ENCODE assay signal across 8 cellular contexts in the genomic region with DNA sequence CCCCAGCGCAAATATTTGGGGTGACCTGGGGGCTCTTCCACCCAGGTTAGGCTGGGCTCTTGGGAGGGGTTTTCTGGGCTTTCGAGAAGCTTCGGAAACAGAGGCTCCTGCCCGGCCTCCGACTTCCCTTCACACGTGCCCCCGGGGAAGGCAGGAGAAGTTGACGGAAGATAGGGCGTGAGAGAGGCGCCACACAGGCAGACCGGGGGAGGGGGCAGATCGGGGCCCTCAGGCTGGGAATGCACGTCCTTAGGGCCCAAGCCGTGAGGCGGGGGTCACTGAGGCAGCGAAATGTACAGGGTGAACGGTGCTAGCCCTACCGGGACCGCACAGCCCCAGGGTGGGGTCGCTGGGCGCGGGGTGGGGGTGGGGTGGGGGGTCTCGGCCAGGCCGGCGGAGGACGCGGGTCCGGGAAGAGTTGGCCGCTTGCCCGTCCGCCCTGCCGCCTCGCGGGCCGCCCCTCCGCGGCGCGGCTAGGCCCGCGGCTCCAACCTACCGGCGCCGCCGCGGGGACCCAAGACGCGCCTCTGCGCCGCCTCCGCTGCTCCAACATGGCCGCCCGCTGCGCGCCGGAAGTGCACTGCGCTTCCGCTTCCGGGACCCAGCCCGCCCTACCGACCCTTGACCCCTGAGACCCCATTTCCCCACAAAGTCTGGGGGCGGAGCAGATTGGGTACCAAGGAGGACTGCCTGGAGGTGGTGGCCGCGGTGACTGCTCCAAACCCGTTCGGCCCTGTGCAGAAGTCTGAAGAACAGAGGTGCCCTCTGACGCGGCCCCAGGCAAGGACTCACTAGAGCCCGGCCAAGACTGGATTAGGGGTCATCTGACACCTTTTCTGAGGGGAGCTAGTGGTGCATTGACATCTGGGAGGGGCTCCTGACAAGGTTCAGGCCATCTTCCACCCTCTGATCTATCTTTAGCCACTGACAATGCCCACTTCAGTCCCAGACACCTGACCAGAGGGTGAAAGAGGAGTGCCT. TPM values are rescaled to one million over a fixed set of nuclear protein-coding genes. Genes with fewer than 3 reads are reported as not detected.
DNase-seq lines count a peak whose midpoint lies in the region; ATAC-seq, FAIRE-seq and TF ChIP-seq lines count a peak whose summit lies in the region.

Gene CCDC71 (minus strand): TSS at position 561 of the 981 bp plus-strand sequence. CDS start 2,123 bp downstream, outside the sequence.

- TF ChIP-seq POLR2A in A549 (IDR thresholded peaks at IDR 0.05; ENCODE audit: low read length) (peak; percentile 31), GM18505 (IDR thresholded peaks at IDR 0.05; ENCODE audit: borderline replicate concordance, extremely low read depth, insufficient read depth, insufficient read length) (peak; percentile 84), Raji (IDR thresholded peaks at IDR 0.05; ENCODE audit: insufficient read depth, low read depth, low read length) (peak; percentile 72)

- H3K4me2 ChIP-seq in A549 (peak within 1 kb of the TSS; percentile 100), neural progenitor cell (peak within 1 kb of the TSS; percentile 99)

- H3K4me3 ChIP-seq in A549 (peak within 1 kb of the TSS; percentile 96), foreskin fibroblast (ENCODE audit: low read depth in 1 of 2, low read length in 2 of 2) (peak within 1 kb of the TSS; percentile 86 to 91), neural progenitor cell (peak within 1 kb of the TSS; percentile 96), stomach smooth muscle (ENCODE audit: low read length in 2 of 2) (peak within 1 kb of the TSS; percentile 88 to 95)

- H3K27ac ChIP-seq in A549 = peak within 1 kb of the TSS; percentile 95 to 100
- H3K27ac ChIP-seq in neural progenitor cell = no peak within 1 kb of the TSS
- H3K27ac ChIP-seq in stomach smooth muscle (ENCODE audit: low read length) = peak within 1 kb of the TSS; percentile 90

- peaks cover 12% of the 10 kb centered on the region for H3K27me3 Mint-ChIP-seq in neural progenitor cell (ENCODE audit: insufficient read depth, low read depth)

- H3K79me2 ChIP-seq in neural progenitor cell (ENCODE audit: low read depth) = peaks cover 18% of the 10 kb centered on the region

- H3K4me1 Mint-ChIP-seq in neural progenitor cell = peaks cover 28% of the 10 kb centered on the region

- H3K9me3 ChIP-seq in A549 (peaks cover 9% of the 10 kb centered on the region), neural progenitor cell (ENCODE audit: low read depth) (no peaks in the 10 kb centered on the region), stomach smooth muscle (ENCODE audit: control insufficient read depth in 2 of 2, low read length in 2 of 2) (no peaks in the 10 kb centered on the region)

- no peak for TF ChIP-seq RAD21 in A549 (conservative IDR thresholded peaks at IDR 0.05 in 1 of 2, IDR thresholded peaks at IDR 0.05 in 1 of 2)

- TF ChIP-seq CTCF in A549 (IDR thresholded peaks at IDR 0.05) (no peak), foreskin fibroblast (IDR thresholded peaks at IDR 0.05; ENCODE audit: low read depth, low read length) (no peak), neural progenitor cell (IDR thresholded peaks at IDR 0.05) (no peak)

- 2% methylated on average over 27 of the region's 69 CpGs for WGBS in A549 (ENCODE audit: missing lambda C conversion rate)

- H3K27me3 ChIP-seq in neural progenitor cell = peaks cover 19% of the 10 kb centered on the region
- H3K27me3 ChIP-seq in stomach smooth muscle (ENCODE audit: control insufficient read depth in 1 of 2, insufficient read depth in 2 of 2, low read length in 2 of 2) = no peaks in the 10 kb centered on the region

- H3K36me3 Mint-ChIP-seq in neural progenitor cell = peaks cover 7% of the 10 kb centered on the region

- POLR2A ChIA-PET in A549 (lab: Yijun Ruan, JAX) = no interaction called here

- no peak for FAIRE-seq in A549 (lab: Jason Lieb, UNC)

- H2AFZ ChIP-seq in neural progenitor cell (replicated peaks) = peak within 1 kb of the TSS; percentile 97

- CTCF ChIA-PET in A549 (lab: Yijun Ruan, JAX) = interaction anchor here (1.3 kb wide), 1 partner anchor 283 kb away, joined by 4 read pairs; no protein-coding TSS in a partner anchor

- peak; percentile 61 to 62 for DNase-seq in A549 (ENCODE audit: low read depth in 1 of 2, low spot score in 1 of 2)
- peak; percentile 55 for DNase-seq in HT1080 (ENCODE audit: low read depth)
- DNase-seq in activated effector memory CD4-positive, alpha-beta T cell treated with Interleukin-2 at 50 U/mL for 16 hours = peak; percentile 64
- DNase-seq in foreskin fibroblast = peak; percentile 68 to 90
- peak; percentile 86 for DNase-seq in neural progenitor cell (ENCODE audit: low spot score)

- H3K9me3 Mint-ChIP-seq in neural progenitor cell = no peaks in the 10 kb centered on the region

- H3K9ac ChIP-seq in neural progenitor cell (peak within 1 kb of the TSS; percentile 79), stomach smooth muscle (ENCODE audit: low read length in 2 of 2) (peak within 1 kb of the TSS; percentile 89 to 90)

- peak within 1 kb of the TSS; percentile 95 for H3K4me3 Mint-ChIP-seq in neural progenitor cell

- H3K36me3 ChIP-seq in neural progenitor cell = no peaks in the 10 kb centered on the region
- peaks cover 10 to 21% of the 10 kb centered on the region in 2 donors for H3K36me3 ChIP-seq in stomach smooth muscle (ENCODE audit: control insufficient read depth in 2 of 2, insufficient read depth in 2 of 2, low read length in 2 of 2)

- peaks cover 41% of the 10 kb centered on the region for H4K20me1 ChIP-seq in neural progenitor cell (ENCODE audit: low read depth)

- H3F3A ChIP-seq in neural progenitor cell (ENCODE audit: low read depth) = peaks cover 3% of the 10 kb centered on the region

- peak within 1 kb of the TSS; percentile 76 for H3K27ac Mint-ChIP-seq in neural progenitor cell

- TF ChIP-seq EP300 in A549 (IDR thresholded peaks at IDR 0.05) = no peak

- peaks cover 17% of the 10 kb centered on the region; the same call in 2 of the 3 replicates for H3K4me1 ChIP-seq in A549
- H3K4me1 ChIP-seq in neural progenitor cell = peaks cover 7% of the 10 kb centered on the region
- peaks cover 34% of the 10 kb centered on the region for H3K4me1 ChIP-seq in stomach smooth muscle (ENCODE audit: control insufficient read depth, insufficient read depth, low read length)

- ATAC-seq in A549 (peak; percentile 76 to 78), GM18505 (IDR thresholded peaks at IDR 0.05; ENCODE audit: unreplicated experiment) (peak; percentile 58)

TF ChIP-seq in A549, 52 proteins besides CTCF, POLR2A, EP300 and RAD21 (continues in another document):
- TF ChIP-seq REST (IDR thresholded peaks at IDR 0.05) (no peak), ZFP36 (IDR thresholded peaks at IDR 0.05; ENCODE audit: borderline replicate concordance, partially characterized antibody) (peak; percentile 88), KDM5A (IDR thresholded peaks at IDR 0.05) (no peak), EHMT2 (IDR thresholded peaks at IDR 0.05; ENCODE audit: low read depth) (peak; percentile 83), JUNB (IDR thresholded peaks at IDR 0.05) (no peak)
- TF ChIP-seq, protein P1, sequence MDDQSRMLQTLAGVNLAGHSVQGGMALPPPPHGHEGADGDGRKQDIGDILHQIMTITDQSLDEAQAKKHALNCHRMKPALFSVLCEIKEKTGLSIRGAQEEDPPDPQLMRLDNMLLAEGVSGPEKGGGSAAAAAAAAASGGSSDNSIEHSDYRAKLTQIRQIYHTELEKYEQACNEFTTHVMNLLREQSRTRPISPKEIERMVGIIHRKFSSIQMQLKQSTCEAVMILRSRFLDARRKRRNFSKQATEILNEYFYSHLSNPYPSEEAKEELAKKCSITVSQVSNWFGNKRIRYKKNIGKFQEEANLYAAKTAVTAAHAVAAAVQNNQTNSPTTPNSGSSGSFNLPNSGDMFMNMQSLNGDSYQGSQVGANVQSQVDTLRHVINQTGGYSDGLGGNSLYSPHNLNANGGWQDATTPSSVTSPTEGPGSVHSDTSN (IDR thresholded peaks at IDR 0.05) = 0 out of 2 replicates have a peak, but pooled peaks have one; percentile 39

RNA-seq across cellular contexts. Expression of gene CCDC71, which starts in this region (rescaled TPM):
- 13.4 and 15.9 TPM in 2 replicates for polyA plus RNA-seq in A549 (2011; rRNA removed)
- 18.8 and 22.6 TPM in 2 replicates for polyA plus RNA-seq in A549 (2012; cell fraction: cytosol; rRNA removed)
- 17.3 and 19.4 TPM in 2 replicates for polyA plus RNA-seq in A549 (2012; cell fraction: nucleus; rRNA removed)
- polyA plus RNA-seq in A549 (2017; fragmentation: RNase III; extraction: RNeasy Plus Mini Kit Qiagen cat#74134 plus additional on column Dnase treatment) = 8.1 to 10.0 TPM (median 9.6 TPM) in 3 replicates
- polyA minus RNA-seq in A549 (2011; rRNA and poly(A)+ RNA removed) = 29.2 and 38.9 TPM in 2 replicates
- total RNA-seq in HT1080 (2014; rRNA removed; shearing (Covaris generic)) = 32.0 and 36.2 TPM in 2 replicates
- polyA plus RNA-seq in HT1080 (2015; cell fraction: cytosol; rRNA removed) = 42.6 and 52.0 TPM in 2 replicates
- 26.6 and 31.8 TPM in 2 replicates for polyA plus RNA-seq in HT1080 (2015; cell fraction: nucleus; rRNA removed)
- total RNA-seq in neural progenitor cell (ENCODE audit: low replicate concordance) = 18.8 and 41.9 TPM in 2 replicates

Comparison
In these comparisons a context has a peak if more than half of its experiments do, and no peak if none do; other contexts are left out.
1. POLR2A ChIP-seq: peak in every context shown above with its lines; median percentile 84 in GM18505; 72 in Raji; 31 in A549.